7 cellular contexts compared by ENCODE assay signal in genomic region chr17:4903051-4903818, GRCh38. TPM values are rescaled to one million over a fixed set of nuclear protein-coding genes. Genes with fewer than 3 reads are reported as not detected.
DNase-seq lines count a peak whose midpoint lies in the region; ATAC-seq and TF ChIP-seq lines count a peak whose summit lies in the region.

Gene CHRNE (minus strand): TSS chr17:4903098. CDS start chr17:4903063, 35 bp downstream.

- peaks cover 3% of the 10 kb centered on the region for H3K27me3 Mint-ChIP-seq in T-helper 2 cell treated with Interferon-gamma antibody and Interleukin-4, amounts not matched to agents 5 μg/mL and 100 μg/mL, for 36 hours (ENCODE audit: low read depth)

- H3K36me3 Mint-ChIP-seq in T-helper 2 cell treated with Interferon-gamma antibody and Interleukin-4, amounts not matched to agents 5 μg/mL and 100 μg/mL, for 36 hours (ENCODE audit: low read depth), result no peaks in the 10 kb centered on the region

- H3K9me3 Mint-ChIP-seq in T-helper 2 cell treated with Interferon-gamma antibody and Interleukin-4, amounts not matched to agents 5 μg/mL and 100 μg/mL, for 36 hours, result no peaks in the 10 kb centered on the region

- DNase-seq in NCI-H1105 treated with DMSO at 0.1 percent for 48 hours (lab: John Stamatoyannopoulos, UW) (peak; percentile 84), amygdala (lab: John Stamatoyannopoulos, UW) (peak in 44 of 56 donors; percentile 17 to 86 (median 44)), right atrium auricular region (ENCODE audit: low spot score) (peak; percentile 86), skeletal muscle cell (ENCODE audit: low read depth) (peak; percentile 51)
- DNase-seq in T-helper 2 cell treated with Interferon-gamma antibody and Interleukin-4, amounts not matched to agents 5 μg/mL and 100 μg/mL, for 36 hours (ENCODE audit: low spot score), result peak; percentile 63

- H3K27ac Mint-ChIP-seq in T-helper 2 cell treated with Interferon-gamma antibody and Interleukin-4, amounts not matched to agents 5 μg/mL and 100 μg/mL, for 36 hours, result peak within 1 kb of the TSS; percentile 29

- no peak for ATAC-seq in GM18861 (IDR thresholded peaks at IDR 0.05; ENCODE audit: unreplicated experiment)

- TF ChIP-seq CTCF in GM12874 (IDR thresholded peaks at IDR 0.05; ENCODE audit: insufficient read depth, low read depth, low read length) (peak; percentile 80), right atrium auricular region (IDR thresholded peaks at IDR 0.05) (peak; percentile 56 to 79)

- H3K4me1 Mint-ChIP-seq in T-helper 2 cell treated with Interferon-gamma antibody and Interleukin-4, amounts not matched to agents 5 μg/mL and 100 μg/mL, for 36 hours (ENCODE audit: low read depth), result peaks cover 24% of the 10 kb centered on the region

- peak within 1 kb of the TSS; percentile 48 for H3K4me3 Mint-ChIP-seq in T-helper 2 cell treated with Interferon-gamma antibody and Interleukin-4, amounts not matched to agents 5 μg/mL and 100 μg/mL, for 36 hours

- H3K27me3 ChIP-seq in right atrium auricular region, result no peaks in the 10 kb centered on the region

- peak within 1 kb of the TSS; percentile 82 to 89 for H3K27ac ChIP-seq in right atrium auricular region

- H3K9me3 ChIP-seq in right atrium auricular region, result no peaks in the 10 kb centered on the region

- H3K36me3 ChIP-seq in right atrium auricular region, result peaks cover 8% of the 10 kb centered on the region

- H3K4me3 ChIP-seq in right atrium auricular region (peak within 1 kb of the TSS; percentile 26 to 53), skeletal muscle cell (ENCODE audit: low read depth, low read length) (no peak within 1 kb of the TSS)

- H3K4me1 ChIP-seq in right atrium auricular region, result peaks cover 0 to 53% of the 10 kb centered on the region in 2 donors

RNA-seq across cellular contexts. Expression of gene CHRNE, which starts in this region (rescaled TPM):
- 100 to 1,000 TPM in 1 of 2 donors, 10 to 100 TPM in 1; 49.3 to 167 TPM for total RNA-seq in right atrium auricular region
